In genomic region chr10:100489388-100489787, GRCh38 we compare ENCODE assay signal across 15 cellular contexts. TPM values are rescaled to one million over a fixed set of nuclear protein-coding genes. Genes with fewer than 3 reads are reported as not detected.
DNase-seq lines count a peak whose midpoint lies in the region; ATAC-seq and TF ChIP-seq lines count a peak whose summit lies in the region.
"Had no signal": no experiment of that assay in that cellular context is flagged by ENCODE, and none has a peak within 500 bp of the region (broad histone marks: within the 10 kb centered on the region; RNA-seq: fewer than 3 reads in every experiment).

No MANE protein-coding gene starts in this region.

- H3K27ac ChIP-seq in HEK293 (ENCODE audit: extremely low read depth, low read depth, low read length) (no peak overlapping the region), upper lobe of right lung (no peak overlapping the region)

- H3K36me3 Mint-ChIP-seq in activated CD8-positive, alpha-beta T cell treated with anti-CD3 and anti-CD28 coated beads, Interleukin-2, amount 10 ng/mL, durations not matched to agents 7 days and 5 days (ENCODE audit: low read depth), result peaks cover 85% of the 10 kb centered on the region
- H3K36me3 Mint-ChIP-seq in activated CD8-positive, alpha-beta T cell treated with anti-CD3 and anti-CD28 coated beads for 36 hours (ENCODE audit: low read depth), result peaks cover 33% of the 10 kb centered on the region
- H3K36me3 Mint-ChIP-seq in activated T-helper 2 cell treated with anti-CD3 and anti-CD28 coated beads, Interferon-gamma antibody, Interleukin-2, Interleukin-4, amounts not matched to agents 10 μg/mL and 5 μg/mL and 100 μg/mL, durations not matched to agents 14 hours and 24 hours and 36 hours (ENCODE audit: low read depth), result peaks cover 80% of the 10 kb centered on the region

- no peaks in the 10 kb centered on the region for H3K9me3 ChIP-seq in HEK293 (ENCODE audit: control insufficient read depth, insufficient read depth, low read depth, low read length)
- no peaks in the 10 kb centered on the region for H3K9me3 ChIP-seq in upper lobe of right lung

- intact Hi-C loops in activated CD8-positive, alpha-beta T cell treated with anti-CD3 and anti-CD28 coated beads for 36 hours (cut with micrococcal nuclease), result no loop called here
- intact Hi-C loops in activated T-helper 2 cell treated with anti-CD3 and anti-CD28 coated beads, Interferon-gamma antibody, Interleukin-2, Interleukin-4, amounts not matched to agents 10 μg/mL and 5 μg/mL and 100 μg/mL, durations not matched to agents 14 hours and 24 hours and 36 hours (cut with micrococcal nuclease), result no loop called here
- intact Hi-C loops in upper lobe of right lung (cut with DNase I), result no loop called here

- H3K4me3 ChIP-seq in HEK293 (ENCODE audit: low read depth, low read length) (no peak overlapping the region), upper lobe of right lung (no peak overlapping the region)
- H3K4me3 ChIP-seq: GM12878, GM23338 had no signal

- POLR2A ChIA-PET in activated CD8-positive, alpha-beta T cell treated with anti-CD3 and anti-CD28 coated beads, Interleukin-2, amount 10 ng/mL, durations not matched to agents 7 days and 5 days (lab: Charles Lee), result no interaction called here
- POLR2A ChIA-PET in activated CD8-positive, alpha-beta T cell treated with anti-CD3 and anti-CD28 coated beads for 36 hours (lab: Charles Lee), result no interaction called here
- POLR2A ChIA-PET in HEK293 (lab: Yijun Ruan, JAX), result no interaction called here

- H3K27me3 ChIP-seq in upper lobe of right lung, result no peaks in the 10 kb centered on the region

- H3K27ac Mint-ChIP-seq in activated CD8-positive, alpha-beta T cell treated with anti-CD3 and anti-CD28 coated beads, Interleukin-2, amount 10 ng/mL, durations not matched to agents 7 days and 5 days, result peak overlapping the region; percentile 4
- no peak overlapping the region for H3K27ac Mint-ChIP-seq in activated CD8-positive, alpha-beta T cell treated with anti-CD3 and anti-CD28 coated beads for 36 hours
- H3K27ac Mint-ChIP-seq in activated T-helper 2 cell treated with anti-CD3 and anti-CD28 coated beads, Interferon-gamma antibody, Interleukin-2, Interleukin-4, amounts not matched to agents 10 μg/mL and 5 μg/mL and 100 μg/mL, durations not matched to agents 14 hours and 24 hours and 36 hours, result peak overlapping the region; percentile 10
- H3K27ac Mint-ChIP-seq: B cell, GM23338 had no signal

- no peak overlapping the region for H3K4me3 Mint-ChIP-seq in activated CD8-positive, alpha-beta T cell treated with anti-CD3 and anti-CD28 coated beads, Interleukin-2, amount 10 ng/mL, durations not matched to agents 7 days and 5 days
- no peak overlapping the region for H3K4me3 Mint-ChIP-seq in activated CD8-positive, alpha-beta T cell treated with anti-CD3 and anti-CD28 coated beads for 36 hours
- no peak overlapping the region for H3K4me3 Mint-ChIP-seq in activated T-helper 2 cell treated with anti-CD3 and anti-CD28 coated beads, Interferon-gamma antibody, Interleukin-2, Interleukin-4, amounts not matched to agents 10 μg/mL and 5 μg/mL and 100 μg/mL, durations not matched to agents 14 hours and 24 hours and 36 hours (ENCODE audit: low read depth)
- H3K4me3 Mint-ChIP-seq: B cell; CD4-positive, alpha-beta memory T cell; GM23338 had no signal

- H3K4me1 ChIP-seq in HEK293 (ENCODE audit: control insufficient read depth, insufficient read depth, low read length), result no peaks in the 10 kb centered on the region
- H3K4me1 ChIP-seq in upper lobe of right lung, result no peaks in the 10 kb centered on the region

- no peak for DNase-seq in activated CD8-positive, alpha-beta T cell treated with anti-CD3 and anti-CD28 coated beads, Interleukin-2, amount 10 ng/mL, durations not matched to agents 7 days and 5 days
- DNase-seq in activated CD8-positive, alpha-beta T cell treated with anti-CD3 and anti-CD28 coated beads for 36 hours, result no peak
- DNase-seq in activated T-helper 2 cell treated with anti-CD3 and anti-CD28 coated beads, Interferon-gamma antibody, Interleukin-2, Interleukin-4, amounts not matched to agents 10 μg/mL and 5 μg/mL and 100 μg/mL, durations not matched to agents 14 hours and 24 hours and 36 hours (ENCODE audit: low spot score), result no peak
- DNase-seq in upper lobe of right lung, result no peak
- DNase-seq: C1 segment of cervical spinal cord; CD4-positive, alpha-beta memory T cell; DMS79; H7 had no signal

- H3K36me3 ChIP-seq in HEK293 (ENCODE audit: control insufficient read depth in 2 of 2, insufficient read depth in 1 of 2, low read length in 2 of 2) (peaks cover 0 to 70% of the 10 kb centered on the region in 2 experiments), upper lobe of right lung (peaks cover 29% of the 10 kb centered on the region)

- H3K4me1 Mint-ChIP-seq in activated CD8-positive, alpha-beta T cell treated with anti-CD3 and anti-CD28 coated beads, Interleukin-2, amount 10 ng/mL, durations not matched to agents 7 days and 5 days (ENCODE audit: low read depth), result peaks cover 16% of the 10 kb centered on the region
- no peaks in the 10 kb centered on the region for H3K4me1 Mint-ChIP-seq in activated CD8-positive, alpha-beta T cell treated with anti-CD3 and anti-CD28 coated beads for 36 hours (ENCODE audit: low read depth)
- peaks cover 18% of the 10 kb centered on the region for H3K4me1 Mint-ChIP-seq in activated T-helper 2 cell treated with anti-CD3 and anti-CD28 coated beads, Interferon-gamma antibody, Interleukin-2, Interleukin-4, amounts not matched to agents 10 μg/mL and 5 μg/mL and 100 μg/mL, durations not matched to agents 14 hours and 24 hours and 36 hours (ENCODE audit: low read depth)
- H3K4me1 Mint-ChIP-seq: B cell; CD4-positive, alpha-beta memory T cell had no signal

- no peak for ATAC-seq in activated CD8-positive, alpha-beta T cell treated with anti-CD3 and anti-CD28 coated beads, Interleukin-2, amount 10 ng/mL, durations not matched to agents 7 days and 5 days
- no peak for ATAC-seq in activated CD8-positive, alpha-beta T cell treated with anti-CD3 and anti-CD28 coated beads for 36 hours
- ATAC-seq in upper lobe of right lung (peak; percentile 76), GM19351 (IDR thresholded peaks at IDR 0.05; ENCODE audit: unreplicated experiment) (no peak), HG03159 (IDR thresholded peaks at IDR 0.05; ENCODE audit: unreplicated experiment) (no peak)
- ATAC-seq: GM12878, GM23338 had no signal

- no peaks in the 10 kb centered on the region for H3K27me3 Mint-ChIP-seq in activated CD8-positive, alpha-beta T cell treated with anti-CD3 and anti-CD28 coated beads, Interleukin-2, amount 10 ng/mL, durations not matched to agents 7 days and 5 days (ENCODE audit: low read depth)
- no peaks in the 10 kb centered on the region for H3K27me3 Mint-ChIP-seq in activated CD8-positive, alpha-beta T cell treated with anti-CD3 and anti-CD28 coated beads for 36 hours
- H3K27me3 Mint-ChIP-seq in activated T-helper 2 cell treated with anti-CD3 and anti-CD28 coated beads, Interferon-gamma antibody, Interleukin-2, Interleukin-4, amounts not matched to agents 10 μg/mL and 5 μg/mL and 100 μg/mL, durations not matched to agents 14 hours and 24 hours and 36 hours (ENCODE audit: low read depth), result no peaks in the 10 kb centered on the region
- H3K27me3 Mint-ChIP-seq: B cell; CD4-positive, alpha-beta memory T cell had no signal

- CTCF ChIA-PET in activated CD8-positive, alpha-beta T cell treated with anti-CD3 and anti-CD28 coated beads, Interleukin-2, amount 10 ng/mL, durations not matched to agents 7 days and 5 days (lab: Charles Lee), result no interaction called here
- CTCF ChIA-PET in activated CD8-positive, alpha-beta T cell treated with anti-CD3 and anti-CD28 coated beads for 36 hours (lab: Charles Lee), result interaction anchor here (2.6 to 10.4 kb wide), 2 partner anchors 19 to 29 kb away, joined by 9 to 185 read pairs; no protein-coding TSS in a partner anchor
- CTCF ChIA-PET in HEK293 (lab: Yijun Ruan, JAX), result interaction anchor here (1.8 kb wide), 1 partner anchor 29 kb away, joined by 8 read pairs; no protein-coding TSS in a partner anchor

- H3K9me3 Mint-ChIP-seq in activated CD8-positive, alpha-beta T cell treated with anti-CD3 and anti-CD28 coated beads, Interleukin-2, amount 10 ng/mL, durations not matched to agents 7 days and 5 days (ENCODE audit: insufficient read depth), result no peaks in the 10 kb centered on the region
- no peaks in the 10 kb centered on the region for H3K9me3 Mint-ChIP-seq in activated CD8-positive, alpha-beta T cell treated with anti-CD3 and anti-CD28 coated beads for 36 hours
- H3K9me3 Mint-ChIP-seq in activated T-helper 2 cell treated with anti-CD3 and anti-CD28 coated beads, Interferon-gamma antibody, Interleukin-2, Interleukin-4, amounts not matched to agents 10 μg/mL and 5 μg/mL and 100 μg/mL, durations not matched to agents 14 hours and 24 hours and 36 hours, result no peaks in the 10 kb centered on the region
- H3K9me3 Mint-ChIP-seq: CD4-positive, alpha-beta memory T cell; GM23338 had no signal

- TF ChIP-seq CTCF in activated CD8-positive, alpha-beta T cell treated with anti-CD3 and anti-CD28 coated beads for 36 hours (IDR thresholded peaks at IDR 0.05), result no peak
- no peak for TF ChIP-seq CTCF in HEK293 (tag by site-specific recombination; IDR thresholded peaks at IDR 0.05)
- no peak for TF ChIP-seq CTCF in upper lobe of right lung (IDR thresholded peaks at IDR 0.05)

RNA-seq across cellular contexts. Expression of gene WNT8B, which starts 26.6 kb away (rescaled TPM):
- total RNA-seq in activated CD8-positive, alpha-beta T cell treated with anti-CD3 and anti-CD28 coated beads, Interleukin-2, amount 10 ng/mL, durations not matched to agents 7 days and 5 days, result under 1 TPM; 0.18 to 0.37 TPM
- under 1 TPM; 0.38 to 0.47 TPM for total RNA-seq in activated CD8-positive, alpha-beta T cell treated with anti-CD3 and anti-CD28 coated beads for 36 hours
- 0.14 and 0.21 TPM in 2 replicates for total RNA-seq in activated T-helper 2 cell treated with anti-CD3 and anti-CD28 coated beads, Interferon-gamma antibody, Interleukin-2, Interleukin-4, amounts not matched to agents 10 μg/mL and 5 μg/mL and 100 μg/mL, durations not matched to agents 14 hours and 24 hours and 36 hours
- total RNA-seq in upper lobe of right lung, result not detected
- total RNA-seq: B cell; CD4-positive, alpha-beta memory T cell; GM12878; HT1080 had no signal

RNA-seq across cellular contexts. Expression of gene SEC31B, which starts 30.3 kb away (rescaled TPM):
- total RNA-seq in activated CD8-positive, alpha-beta T cell treated with anti-CD3 and anti-CD28 coated beads, Interleukin-2, amount 10 ng/mL, durations not matched to agents 7 days and 5 days, result 100 to 1,000 TPM; 164 to 172 TPM
- 10 to 100 TPM; 34.2 to 40.6 TPM for total RNA-seq in activated CD8-positive, alpha-beta T cell treated with anti-CD3 and anti-CD28 coated beads for 36 hours
- total RNA-seq in activated T-helper 2 cell treated with anti-CD3 and anti-CD28 coated beads, Interferon-gamma antibody, Interleukin-2, Interleukin-4, amounts not matched to agents 10 μg/mL and 5 μg/mL and 100 μg/mL, durations not matched to agents 14 hours and 24 hours and 36 hours, result 57.4 and 60.6 TPM in 2 replicates
- 18.2 TPM for total RNA-seq in upper lobe of right lung

RNA-seq across cellular contexts. Expression of gene NDUFB8, which starts 40.3 kb away (rescaled TPM):
- 100 to 1,000 TPM; 290 to 293 TPM for total RNA-seq in activated CD8-positive, alpha-beta T cell treated with anti-CD3 and anti-CD28 coated beads, Interleukin-2, amount 10 ng/mL, durations not matched to agents 7 days and 5 days
- 100 to 1,000 TPM; 365 to 384 TPM for total RNA-seq in activated CD8-positive, alpha-beta T cell treated with anti-CD3 and anti-CD28 coated beads for 36 hours
- total RNA-seq in activated T-helper 2 cell treated with anti-CD3 and anti-CD28 coated beads, Interferon-gamma antibody, Interleukin-2, Interleukin-4, amounts not matched to agents 10 μg/mL and 5 μg/mL and 100 μg/mL, durations not matched to agents 14 hours and 24 hours and 36 hours, result 278 and 283 TPM in 2 replicates
- 110 TPM for total RNA-seq in upper lobe of right lung

RNA-seq across cellular contexts. Expression of gene HIF1AN, which starts 46.4 kb away (rescaled TPM):
- total RNA-seq in activated CD8-positive, alpha-beta T cell treated with anti-CD3 and anti-CD28 coated beads, Interleukin-2, amount 10 ng/mL, durations not matched to agents 7 days and 5 days, result 10 to 100 TPM; 46.5 to 48.1 TPM
- 10 to 100 TPM; 35.3 to 36.5 TPM for total RNA-seq in activated CD8-positive, alpha-beta T cell treated with anti-CD3 and anti-CD28 coated beads for 36 hours
- total RNA-seq in activated T-helper 2 cell treated with anti-CD3 and anti-CD28 coated beads, Interferon-gamma antibody, Interleukin-2, Interleukin-4, amounts not matched to agents 10 μg/mL and 5 μg/mL and 100 μg/mL, durations not matched to agents 14 hours and 24 hours and 36 hours, result 46.7 and 47.9 TPM in 2 replicates
- 36.8 TPM for total RNA-seq in upper lobe of right lung
